In the genomic region with DNA sequence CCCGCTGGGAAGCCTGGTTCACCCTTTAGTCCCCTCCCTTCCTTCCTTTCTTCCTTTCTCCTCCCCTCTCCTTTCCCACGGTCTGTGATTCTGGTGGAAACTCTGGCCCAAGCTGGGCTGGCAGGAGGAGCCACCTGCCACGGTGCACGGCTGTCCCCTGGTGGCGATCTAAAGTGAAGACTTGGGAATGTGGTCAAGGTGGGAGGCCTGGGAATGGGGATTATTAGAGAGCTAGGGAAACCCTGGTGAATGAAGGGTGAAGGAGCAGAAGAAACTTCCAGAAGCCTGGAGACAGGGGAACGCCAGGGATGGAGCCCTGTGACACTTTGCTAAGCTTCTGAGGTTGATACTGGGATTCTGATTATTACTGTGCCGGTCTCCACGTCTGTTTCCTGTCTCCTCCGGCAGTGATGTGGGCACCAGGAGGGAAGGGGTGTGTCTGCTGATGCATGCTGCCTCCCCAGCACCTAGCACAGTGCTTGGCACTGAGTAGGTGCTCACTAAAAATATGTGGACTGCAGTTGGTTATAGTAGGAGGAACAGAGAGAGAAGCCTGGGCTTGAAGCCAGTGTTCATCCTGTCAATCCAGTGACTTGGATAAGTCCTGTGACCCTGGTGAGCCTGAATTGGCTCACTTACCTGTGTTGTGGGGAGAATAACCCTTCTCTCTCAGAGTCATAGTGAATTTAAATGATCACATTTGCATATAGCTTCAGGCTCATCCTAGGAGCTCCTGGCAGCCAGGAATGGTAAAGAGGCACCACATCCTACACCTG, we compare ENCODE assay signal across 8 cellular contexts.
DNase-seq lines count a peak whose midpoint lies in the region; ATAC-seq, FAIRE-seq and TF ChIP-seq lines count a peak whose summit lies in the region.

No MANE protein-coding gene starts in this region.

- H3K9me3 ChIP-seq in parathyroid adenoma (ENCODE audit: control insufficient read depth, low read length) = no peaks in the 10 kb centered on the region

- H2AFZ ChIP-seq in parathyroid adenoma = peak overlapping the region; percentile 33

- no peaks in the 10 kb centered on the region for H3K27me3 ChIP-seq in parathyroid adenoma (ENCODE audit: control insufficient read depth, insufficient read depth, low read length)

- peak; percentile 99 for TF ChIP-seq CTCF in parathyroid adenoma (IDR thresholded peaks at IDR 0.05)

- no peak overlapping the region for H3K4me3 ChIP-seq in parathyroid adenoma (ENCODE audit: low read depth, low read length)

- no peak overlapping the region for H3K4me2 ChIP-seq in parathyroid adenoma (ENCODE audit: low read length)

- intact Hi-C loops in head of caudate nucleus (cut with DNase I) = loop anchor here (2.0 to 5.0 kb wide), 2 partner anchors 114 to 136 kb away; no protein-coding TSS in a partner anchor

- DNase-seq in DMS153 treated with DMSO at 0.1 percent for 48 hours (lab: John Stamatoyannopoulos, UW; ENCODE audit: unreplicated experiment) = peak; percentile 76
- DNase-seq in LHCN-M2 (ENCODE audit: low read depth) = peak; percentile 74
- peak; percentile 69 to 78 for DNase-seq in SHP77 (lab: John Stamatoyannopoulos, UW)
- DNase-seq in head of caudate nucleus = peak; percentile 66 to 94 (median 85)
- peak; percentile 79 for DNase-seq in urothelium cell line (ENCODE audit: low spot score)

- no peak overlapping the region for H3K4me3 Mint-ChIP-seq in activated naive CD4-positive, alpha-beta T cell treated with anti-CD3 and anti-CD28 coated beads, Interleukin-2, amount 50 U/mL, for 24 hours

- ATAC-seq in GM19452 (IDR thresholded peaks at IDR 0.05; ENCODE audit: unreplicated experiment) = no peak

- H3K27ac Mint-ChIP-seq in activated naive CD4-positive, alpha-beta T cell treated with anti-CD3 and anti-CD28 coated beads, Interleukin-2, amount 50 U/mL, for 24 hours = peak overlapping the region; percentile 83

- H3K9ac ChIP-seq in parathyroid adenoma = no peak overlapping the region

- H3K36me3 ChIP-seq in parathyroid adenoma (ENCODE audit: control insufficient read depth, insufficient read depth, low read length) = no peaks in the 10 kb centered on the region

- H3K27me3 Mint-ChIP-seq in activated naive CD4-positive, alpha-beta T cell treated with anti-CD3 and anti-CD28 coated beads, Interleukin-2, amount 50 U/mL, for 24 hours = no peaks in the 10 kb centered on the region

- FAIRE-seq in urothelium cell line (lab: Jason Lieb, UNC) = no peak

- H3K79me2 ChIP-seq in parathyroid adenoma = no peaks in the 10 kb centered on the region

- H3K27ac ChIP-seq in parathyroid adenoma = no peak overlapping the region

- no peaks in the 10 kb centered on the region for H3K4me1 ChIP-seq in parathyroid adenoma

- no peaks in the 10 kb centered on the region for H3K36me3 Mint-ChIP-seq in activated naive CD4-positive, alpha-beta T cell treated with anti-CD3 and anti-CD28 coated beads, Interleukin-2, amount 50 U/mL, for 24 hours

- no peaks in the 10 kb centered on the region for H3K9me3 Mint-ChIP-seq in activated naive CD4-positive, alpha-beta T cell treated with anti-CD3 and anti-CD28 coated beads, Interleukin-2, amount 50 U/mL, for 24 hours

- H3K4me1 Mint-ChIP-seq in activated naive CD4-positive, alpha-beta T cell treated with anti-CD3 and anti-CD28 coated beads, Interleukin-2, amount 50 U/mL, for 24 hours = peaks cover 12% of the 10 kb centered on the region
